ENCODE assay signal across 23 cellular contexts in the genomic region with DNA sequence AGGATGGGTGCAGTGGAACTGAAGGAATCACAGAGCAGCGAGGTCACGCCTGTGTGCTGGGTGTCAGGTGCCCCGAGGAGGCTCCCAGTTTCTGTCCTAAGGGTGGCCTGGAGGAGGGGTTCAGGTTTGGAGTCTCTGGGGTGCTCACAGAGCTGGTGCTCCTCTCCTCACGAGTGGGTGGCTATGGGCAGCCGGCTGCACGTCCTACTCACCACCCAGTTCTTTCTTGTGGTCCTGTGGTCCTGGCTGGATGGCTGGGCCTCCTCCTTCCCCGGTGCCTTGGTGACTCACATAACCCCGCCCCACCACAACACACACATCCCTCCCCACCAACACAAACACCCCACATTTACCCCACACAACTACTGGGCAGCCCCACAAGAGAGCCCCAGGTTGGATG. TPM values are rescaled to one million over a fixed set of nuclear protein-coding genes. Genes with fewer than 3 reads are reported as not detected.
A peak's percentile ranks its signal among the peaks of the same experiment; 100 is the strongest.
DNase-seq lines count a peak whose midpoint lies in the region; ATAC-seq, FAIRE-seq and TF ChIP-seq lines count a peak whose summit lies in the region.
"Had no signal": no experiment of that assay in that cellular context is flagged by ENCODE, and none has a peak within 500 bp of the region (broad histone marks: within the 10 kb centered on the region; RNA-seq: fewer than 3 reads in every experiment).

No MANE protein-coding gene starts in this region.

- no peak for FAIRE-seq in H54 (lab: Jason Lieb, UNC)
- FAIRE-seq: G401.6, GM12878 had no signal

- no peaks in the 10 kb centered on the region for H3K4me1 ChIP-seq in neuronal stem cell (ENCODE audit: control insufficient read depth in 2 of 2, insufficient read depth in 1 of 2, low read depth in 1 of 2, low read length in 2 of 2)
- H3K4me1 ChIP-seq: psoas muscle, stomach, upper lobe of left lung had no signal

- no peaks in the 10 kb centered on the region for H3K79me1 ChIP-seq in neuronal stem cell (ENCODE audit: low read depth, low read length)

- H3K14ac ChIP-seq in neuronal stem cell (ENCODE audit: low read length), result no peak overlapping the region

- no peak overlapping the region for H3K18ac ChIP-seq in neuronal stem cell (ENCODE audit: low read length)

- no peak overlapping the region for H3K9ac ChIP-seq in neuronal stem cell (ENCODE audit: low read depth, low read length, poor library complexity)

- peak; percentile 48 for DNase-seq in A172 (ENCODE audit: low spot score)
- peak; percentile 44 for DNase-seq in H54 (ENCODE audit: insufficient read length, low spot score)
- DNase-seq in activated naive CD8-positive, alpha-beta T cell treated with anti-CD3 and anti-CD28 coated beads, Interleukin-2, amount 50 U/mL, for 24 hours, result peak; percentile 30
- DNase-seq in neuronal stem cell (ENCODE audit: low spot score), result no peak
- DNase-seq in NCI-H187 (lab: John Stamatoyannopoulos, UW), result no peak
- DNase-seq in SIG-M5 treated with dmso at 0.1 percent for 504 hours (lab: John Stamatoyannopoulos, UW; ENCODE audit: unreplicated experiment), result no peak
- DNase-seq: activated CD4-positive, CD25-positive, alpha-beta regulatory T cell; activated effector memory CD4-positive, alpha-beta T cell treated with anti-CD3 and anti-CD28 coated beads, Interleukin-2, amount 50 U/mL, for 16 hours; Caco-2; dermis blood vessel endothelial cell; naive B cell; NCI-H187 treated with DMSO at 0.1 percent for 48 hours; NCI-H446 treated with DMSO at 0.1 percent for 48 hours; Right ventricle myocardium superior; stomach; T-helper 2 cell; upper lobe of left lung had no signal

- H2AK5ac ChIP-seq in neuronal stem cell (ENCODE audit: low read depth, low read length), result no peak overlapping the region

- peaks cover 0 to 11% (median 0%) of the 10 kb centered on the region in 3 experiments for H3K27me3 ChIP-seq in neuronal stem cell (ENCODE audit: control insufficient read depth in 3 of 3, insufficient read depth in 3 of 3, low read depth in 1 of 3, low read length in 3 of 3)
- H3K27me3 ChIP-seq: stomach, upper lobe of left lung had no signal

- no peaks in the 10 kb centered on the region for H3K9me3 ChIP-seq in neuronal stem cell (replicated peaks in 1 of 2; ENCODE audit: control insufficient read depth in 2 of 2, insufficient read depth in 1 of 2, low read depth in 1 of 2, low read length in 2 of 2)
- H3K9me3 ChIP-seq: Caco-2, psoas muscle, stomach, upper lobe of left lung had no signal

- no peak overlapping the region for H4K91ac ChIP-seq in neuronal stem cell (ENCODE audit: low read depth, low read length, poor library complexity)

- no peak overlapping the region for H3K4me3 ChIP-seq in neuronal stem cell (ENCODE audit: low read length in 2 of 2)
- H3K4me3 ChIP-seq: GM12878, lung, psoas muscle, stomach, upper lobe of left lung had no signal

- no peaks in the 10 kb centered on the region for H3K36me3 ChIP-seq in neuronal stem cell (replicated peaks in 1 of 2; ENCODE audit: control insufficient read depth in 2 of 2, insufficient read depth in 2 of 2, low read length in 2 of 2)
- H3K36me3 ChIP-seq: stomach, upper lobe of left lung had no signal

- H3K9me3 Mint-ChIP-seq in activated naive CD8-positive, alpha-beta T cell treated with anti-CD3 and anti-CD28 coated beads, Interleukin-2, amount 50 U/mL, for 24 hours, result peaks cover 10% of the 10 kb centered on the region

- WGBS in neuronal stem cell (ENCODE audit: extremely low coverage in 2 of 2, insufficient read length in 2 of 2, insufficient replicate concordance in 1 of 2), 2 donors, result no CpG with 5 or more reads among the region's 8 CpGs

- no peak overlapping the region for H2BK12ac ChIP-seq in neuronal stem cell (ENCODE audit: low read length)

- H3K4me3 Mint-ChIP-seq in activated naive CD8-positive, alpha-beta T cell treated with anti-CD3 and anti-CD28 coated beads, Interleukin-2, amount 50 U/mL, for 24 hours, result no peak overlapping the region
- H3K4me3 Mint-ChIP-seq: naive B cell had no signal

- H2BK5ac ChIP-seq in neuronal stem cell (ENCODE audit: low read length), result no peak overlapping the region

- H2AFZ ChIP-seq in neuronal stem cell (ENCODE audit: low read length), result no peak overlapping the region

- H3K27ac ChIP-seq in neuronal stem cell (replicated peaks; ENCODE audit: low read length), result no peak overlapping the region
- H3K27ac ChIP-seq: psoas muscle, stomach, upper lobe of left lung had no signal

- H3K4ac ChIP-seq in neuronal stem cell (ENCODE audit: low read length), result no peak overlapping the region

- no peaks in the 10 kb centered on the region for H3K36me3 Mint-ChIP-seq in activated naive CD8-positive, alpha-beta T cell treated with anti-CD3 and anti-CD28 coated beads, Interleukin-2, amount 50 U/mL, for 24 hours (ENCODE audit: low read depth)

- peaks cover 6% of the 10 kb centered on the region for H3K4me1 Mint-ChIP-seq in activated naive CD8-positive, alpha-beta T cell treated with anti-CD3 and anti-CD28 coated beads, Interleukin-2, amount 50 U/mL, for 24 hours
- H3K4me1 Mint-ChIP-seq: naive B cell had no signal

- no peaks in the 10 kb centered on the region for H3K27me3 Mint-ChIP-seq in activated naive CD8-positive, alpha-beta T cell treated with anti-CD3 and anti-CD28 coated beads, Interleukin-2, amount 50 U/mL, for 24 hours

- TF ChIP-seq POLR2A in H54 (IDR thresholded peaks at IDR 0.05; ENCODE audit: low read depth, low read length), result no peak

- H4K8ac ChIP-seq in neuronal stem cell (ENCODE audit: low read depth, low read length), result no peak overlapping the region

- H2BK120ac ChIP-seq in neuronal stem cell (ENCODE audit: low read depth, low read length), result no peak overlapping the region

- peak; percentile 68 for ATAC-seq in activated naive CD8-positive, alpha-beta T cell treated with anti-CD3 and anti-CD28 coated beads, Interleukin-2, amount 50 U/mL, for 24 hours
- ATAC-seq in GM19452 (IDR thresholded peaks at IDR 0.05; ENCODE audit: unreplicated experiment), result no peak
- no peak for ATAC-seq in GM19463 (IDR thresholded peaks at IDR 0.05; ENCODE audit: unreplicated experiment)
- ATAC-seq: GM12878, psoas muscle had no signal

- no peak overlapping the region for H3K27ac Mint-ChIP-seq in activated naive CD8-positive, alpha-beta T cell treated with anti-CD3 and anti-CD28 coated beads, Interleukin-2, amount 50 U/mL, for 24 hours

- no peak overlapping the region for H3K4me2 ChIP-seq in neuronal stem cell (ENCODE audit: insufficient read depth, low read length, poor library complexity, severe bottlenecking)

- no peak overlapping the region for H3K23ac ChIP-seq in neuronal stem cell (ENCODE audit: low read depth, low read length, poor library complexity)

- H2BK15ac ChIP-seq in neuronal stem cell (ENCODE audit: low read length), result peak overlapping the region; percentile 5

RNA-seq across cellular contexts. Expression of a gene that starts 9.9 kb away (rescaled TPM):
- 0.29 TPM in 1 of 2 replicates, not detected in the other for total RNA-seq in A172 (2014; rRNA removed; shearing (Covaris generic))
- 2.0 TPM for polyA plus RNA-seq in neuronal stem cell (2013, experiment 1 of 2)
- 1.9 TPM for polyA plus RNA-seq in neuronal stem cell (2013, experiment 2 of 2)

Comparison
In these comparisons a context has a peak if more than half of its experiments do, and no peak if none do; other contexts are left out.
1. DNase-seq: peak in A172 (single experiment), H54 (single experiment) and activated naive CD8-positive, alpha-beta T cell treated with anti-CD3 and anti-CD28 coated beads, Interleukin-2, amount 50 U/mL, for 24 hours (single experiment); none in neuronal stem cell (single experiment), NCI-H187 (0 of 2) and SIG-M5 treated with dmso at 0.1 percent for 504 hours (single experiment).